Comparison of ENCODE assay signal across 1 cellular context in the genomic region with DNA sequence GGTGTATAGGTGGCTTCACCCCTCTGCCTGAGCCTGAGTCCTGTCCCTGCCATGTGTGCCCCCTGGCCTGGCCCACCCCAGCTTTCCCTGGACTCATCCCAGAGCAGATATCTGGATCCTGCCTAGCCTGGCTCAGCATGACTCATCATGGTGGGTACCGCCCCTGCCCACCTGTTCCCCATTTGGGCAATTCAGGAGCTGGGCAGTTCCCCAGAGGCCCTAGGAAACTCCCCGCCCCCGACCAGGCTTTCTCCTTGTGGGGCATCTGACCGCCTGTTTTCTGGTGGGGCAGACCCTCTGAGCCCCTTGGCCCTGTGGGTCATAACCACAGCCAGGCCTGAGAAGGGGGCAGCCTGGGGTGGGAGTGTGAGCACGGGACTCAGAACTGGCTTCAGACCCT.
TF ChIP-seq lines count a peak whose summit lies in the region.

No MANE protein-coding gene starts in this region.

TF ChIP-seq in HCT116, 20 proteins besides CTCF, POLR2A, EP300 and RAD21:
- TF ChIP-seq, protein P1, sequence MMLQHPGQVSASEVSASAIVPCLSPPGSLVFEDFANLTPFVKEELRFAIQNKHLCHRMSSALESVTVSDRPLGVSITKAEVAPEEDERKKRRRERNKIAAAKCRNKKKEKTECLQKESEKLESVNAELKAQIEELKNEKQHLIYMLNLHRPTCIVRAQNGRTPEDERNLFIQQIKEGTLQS (IDR thresholded peaks at IDR 0.05), result no peak
- no peak for TF ChIP-seq SRF (IDR thresholded peaks at IDR 0.05; ENCODE audit: low read depth)
- no peak for TF ChIP-seq MAX (IDR thresholded peaks at IDR 0.05)
- TF ChIP-seq FOSL1 (IDR thresholded peaks at IDR 0.05; ENCODE audit: low read depth), result no peak
- no peak for TF ChIP-seq SIN3A (IDR thresholded peaks at IDR 0.05; ENCODE audit: low read depth)
- no peak for TF ChIP-seq YY1 (IDR thresholded peaks at IDR 0.05; ENCODE audit: extremely low read depth, insufficient replicate concordance, low read depth, low read length)
- TF ChIP-seq EZH2 (IDR thresholded peaks at IDR 0.05), result no peak
- TF ChIP-seq CBX3 (IDR thresholded peaks at IDR 0.05; ENCODE audit: low read depth), result no peak
- TF ChIP-seq SP1 (IDR thresholded peaks at IDR 0.05; ENCODE audit: low read depth), result no peak
- no peak for TF ChIP-seq JUND (IDR thresholded peaks at IDR 0.05)
- TF ChIP-seq ZNF274 (IDR thresholded peaks at IDR 0.05; ENCODE audit: low read depth, low read length), result no peak
- TF ChIP-seq, protein P2, sequence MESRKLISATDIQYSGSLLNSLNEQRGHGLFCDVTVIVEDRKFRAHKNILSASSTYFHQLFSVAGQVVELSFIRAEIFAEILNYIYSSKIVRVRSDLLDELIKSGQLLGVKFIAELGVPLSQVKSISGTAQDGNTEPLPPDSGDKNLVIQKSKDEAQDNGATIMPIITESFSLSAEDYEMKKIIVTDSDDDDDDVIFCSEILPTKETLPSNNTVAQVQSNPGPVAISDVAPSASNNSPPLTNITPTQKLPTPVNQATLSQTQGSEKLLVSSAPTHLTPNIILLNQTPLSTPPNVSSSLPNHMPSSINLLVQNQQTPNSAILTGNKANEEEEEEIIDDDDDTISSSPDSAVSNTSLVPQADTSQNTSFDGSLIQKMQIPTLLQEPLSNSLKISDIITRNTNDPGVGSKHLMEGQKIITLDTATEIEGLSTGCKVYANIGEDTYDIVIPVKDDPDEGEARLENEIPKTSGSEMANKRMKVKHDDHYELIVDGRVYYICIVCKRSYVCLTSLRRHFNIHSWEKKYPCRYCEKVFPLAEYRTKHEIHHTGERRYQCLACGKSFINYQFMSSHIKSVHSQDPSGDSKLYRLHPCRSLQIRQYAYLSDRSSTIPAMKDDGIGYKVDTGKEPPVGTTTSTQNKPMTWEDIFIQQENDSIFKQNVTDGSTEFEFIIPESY (IDR thresholded peaks at IDR 0.05; ENCODE audit: extremely low read depth, insufficient replicate concordance, low read length), result no peak
- TF ChIP-seq EZH2phosphoT487 (IDR thresholded peaks at IDR 0.05; ENCODE audit: borderline replicate concordance), result no peak
- TF ChIP-seq REST (IDR thresholded peaks at IDR 0.05; ENCODE audit: low read depth), result no peak
- no peak for TF ChIP-seq POLR2AphosphoS5 (IDR thresholded peaks at IDR 0.05; ENCODE audit: low read depth, low read length)
- no peak for TF ChIP-seq ELF1 (IDR thresholded peaks at IDR 0.05; ENCODE audit: borderline replicate concordance, low read depth)
- no peak for TF ChIP-seq CEBPB (IDR thresholded peaks at IDR 0.05; ENCODE audit: low read depth)
- TF ChIP-seq TCF7L2 (IDR thresholded peaks at IDR 0.05; ENCODE audit: borderline replicate concordance, extremely low read depth, insufficient read depth, insufficient read length), result no peak
